ENCODE assay signal across 8 cellular contexts in genomic region chr3:119809249-119810017, GRCh38. TPM values are rescaled to one million over a fixed set of nuclear protein-coding genes. Genes with fewer than 3 reads are reported as not detected.
A peak's percentile ranks its signal among the peaks of the same experiment; 100 is the strongest.
DNase-seq lines count a peak whose midpoint lies in the region; ATAC-seq lines count a peak whose summit lies in the region.

No MANE protein-coding gene starts in this region.

- H2BK5ac ChIP-seq in mesendoderm (ENCODE audit: low read length), result no peak overlapping the region

- H3K9me3 Mint-ChIP-seq in T-helper 1 cell treated with Interleukin-12 subunit alpha and Interleukin-12 subunit beta and Interleukin-4 antibody, amounts not matched to agents 30 μg/mL and 1 μg/mL, for 36 hours, result no peaks in the 10 kb centered on the region
- H3K9me3 Mint-ChIP-seq in activated T-helper 1 cell treated with anti-CD3 and anti-CD28 coated beads, Interleukin-12 subunit alpha, Interleukin-12 subunit beta, Interleukin-2, Interleukin-4 antibody, amounts not matched to agents 30 ng/mL and 10 ng/mL and 1 ng/mL, durations not matched to agents 14 hours and 24 hours and 36 hours, result no peaks in the 10 kb centered on the region

- no peak overlapping the region for H3K4ac ChIP-seq in mesendoderm (ENCODE audit: low read depth, low read length)

- no peaks in the 10 kb centered on the region for H3K4me1 ChIP-seq in mesendoderm (ENCODE audit: control insufficient read depth, low read depth, low read length)

- H3K27ac Mint-ChIP-seq in T-helper 1 cell treated with Interleukin-12 subunit alpha and Interleukin-12 subunit beta and Interleukin-4 antibody, amounts not matched to agents 30 μg/mL and 1 μg/mL, for 36 hours, result no peak overlapping the region
- H3K27ac Mint-ChIP-seq in activated T-helper 1 cell treated with anti-CD3 and anti-CD28 coated beads, Interleukin-12 subunit alpha, Interleukin-12 subunit beta, Interleukin-2, Interleukin-4 antibody, amounts not matched to agents 30 ng/mL and 10 ng/mL and 1 ng/mL, durations not matched to agents 14 hours and 24 hours and 36 hours, result no peak overlapping the region

- no peak overlapping the region for H2BK120ac ChIP-seq in mesendoderm (ENCODE audit: low read depth, low read length)

- no peak overlapping the region for H3K23ac ChIP-seq in mesendoderm (ENCODE audit: low read length)

- peak overlapping the region; percentile 13 for H3K9ac ChIP-seq in mesendoderm (ENCODE audit: low read length)

- H3K27me3 Mint-ChIP-seq in T-helper 1 cell treated with Interleukin-12 subunit alpha and Interleukin-12 subunit beta and Interleukin-4 antibody, amounts not matched to agents 30 μg/mL and 1 μg/mL, for 36 hours (ENCODE audit: low read depth), result peaks cover 17% of the 10 kb centered on the region
- H3K27me3 Mint-ChIP-seq in activated T-helper 1 cell treated with anti-CD3 and anti-CD28 coated beads, Interleukin-12 subunit alpha, Interleukin-12 subunit beta, Interleukin-2, Interleukin-4 antibody, amounts not matched to agents 30 ng/mL and 10 ng/mL and 1 ng/mL, durations not matched to agents 14 hours and 24 hours and 36 hours (ENCODE audit: insufficient read depth), result peaks cover 12% of the 10 kb centered on the region

- no peak overlapping the region for H4K8ac ChIP-seq in mesendoderm (ENCODE audit: low read depth, low read length)

- H2AK5ac ChIP-seq in mesendoderm (ENCODE audit: low read length), result no peak overlapping the region

- no peak overlapping the region for H3K18ac ChIP-seq in mesendoderm (ENCODE audit: low read length)

- intact Hi-C loops in activated T-helper 1 cell treated with anti-CD3 and anti-CD28 coated beads, Interleukin-12 subunit alpha, Interleukin-12 subunit beta, Interleukin-2, Interleukin-4 antibody, amounts not matched to agents 30 ng/mL and 10 ng/mL and 1 ng/mL, durations not matched to agents 14 hours and 24 hours and 36 hours (cut with micrococcal nuclease), result no loop called here

- H3K27ac ChIP-seq in mesendoderm (ENCODE audit: low read depth, low read length), result no peak overlapping the region

- no peaks in the 10 kb centered on the region for H3K36me3 Mint-ChIP-seq in T-helper 1 cell treated with Interleukin-12 subunit alpha and Interleukin-12 subunit beta and Interleukin-4 antibody, amounts not matched to agents 30 μg/mL and 1 μg/mL, for 36 hours (ENCODE audit: low read depth)
- no peaks in the 10 kb centered on the region for H3K36me3 Mint-ChIP-seq in activated T-helper 1 cell treated with anti-CD3 and anti-CD28 coated beads, Interleukin-12 subunit alpha, Interleukin-12 subunit beta, Interleukin-2, Interleukin-4 antibody, amounts not matched to agents 30 ng/mL and 10 ng/mL and 1 ng/mL, durations not matched to agents 14 hours and 24 hours and 36 hours (ENCODE audit: low read depth)

- no peak overlapping the region for H4K5ac ChIP-seq in mesendoderm (ENCODE audit: low read length)

- H3K36me3 ChIP-seq in mesendoderm (ENCODE audit: control insufficient read depth, insufficient read depth, low read length), result no peaks in the 10 kb centered on the region

- H3K4me3 ChIP-seq in mesendoderm (ENCODE audit: low read length), result no peak overlapping the region

- no peaks in the 10 kb centered on the region for H3K79me2 ChIP-seq in mesendoderm (ENCODE audit: control insufficient read depth, insufficient read depth, low read length)

- H3K4me1 Mint-ChIP-seq in T-helper 1 cell treated with Interleukin-12 subunit alpha and Interleukin-12 subunit beta and Interleukin-4 antibody, amounts not matched to agents 30 μg/mL and 1 μg/mL, for 36 hours (ENCODE audit: low read depth), result peaks cover 6% of the 10 kb centered on the region
- H3K4me1 Mint-ChIP-seq in activated T-helper 1 cell treated with anti-CD3 and anti-CD28 coated beads, Interleukin-12 subunit alpha, Interleukin-12 subunit beta, Interleukin-2, Interleukin-4 antibody, amounts not matched to agents 30 ng/mL and 10 ng/mL and 1 ng/mL, durations not matched to agents 14 hours and 24 hours and 36 hours (ENCODE audit: low read depth), result peaks cover 7% of the 10 kb centered on the region

- WGBS in mesendoderm (ENCODE audit: extremely low coverage, insufficient coverage, low lambda C conversion rate), result no CpG with 5 or more reads among the region's 31 CpGs

- H3K79me1 ChIP-seq in mesendoderm (ENCODE audit: low read length), result no peaks in the 10 kb centered on the region

- peak; percentile 29 for ATAC-seq in HG02798 (IDR thresholded peaks at IDR 0.05; ENCODE audit: poor library complexity, unreplicated experiment)

- no peaks in the 10 kb centered on the region for H3K27me3 ChIP-seq in mesendoderm (ENCODE audit: insufficient read depth, low read length, poor library complexity)

- H2BK15ac ChIP-seq in mesendoderm (replicated peaks; ENCODE audit: low read depth), result no peak overlapping the region

- H3K4me3 Mint-ChIP-seq in T-helper 1 cell treated with Interleukin-12 subunit alpha and Interleukin-12 subunit beta and Interleukin-4 antibody, amounts not matched to agents 30 μg/mL and 1 μg/mL, for 36 hours, result peak overlapping the region; percentile 77
- H3K4me3 Mint-ChIP-seq in activated T-helper 1 cell treated with anti-CD3 and anti-CD28 coated beads, Interleukin-12 subunit alpha, Interleukin-12 subunit beta, Interleukin-2, Interleukin-4 antibody, amounts not matched to agents 30 ng/mL and 10 ng/mL and 1 ng/mL, durations not matched to agents 14 hours and 24 hours and 36 hours, result peak overlapping the region; percentile 64

- DNase-seq in T-helper 1 cell (no peak), mesendoderm (no peak), GF-D8 (lab: John Stamatoyannopoulos, UW) (no peak), CD1c-positive myeloid dendritic cell (ENCODE audit: extremely low spot score) (no peak), NCI-H774 (lab: John Stamatoyannopoulos, UW) (no peak)
- no peak for DNase-seq in activated T-helper 1 cell treated with anti-CD3 and anti-CD28 coated beads, Interleukin-12 subunit alpha, Interleukin-12 subunit beta, Interleukin-2, Interleukin-4 antibody, amounts not matched to agents 30 ng/mL and 10 ng/mL and 1 ng/mL, durations not matched to agents 14 hours and 24 hours and 36 hours (ENCODE audit: low spot score)

- no peak overlapping the region for H3K4me2 ChIP-seq in mesendoderm (ENCODE audit: low read length)

- H3K56ac ChIP-seq in mesendoderm (ENCODE audit: low read length), result peak overlapping the region; percentile 15

RNA-seq across cellular contexts. Expression of gene NR1I2, which starts 27.5 kb away (rescaled TPM):
- 0.13 TPM in 1 of 2 replicates, not detected in the other for total RNA-seq in activated T-helper 1 cell treated with anti-CD3 and anti-CD28 coated beads, Interleukin-12 subunit alpha, Interleukin-12 subunit beta, Interleukin-2, Interleukin-4 antibody, amounts not matched to agents 30 ng/mL and 10 ng/mL and 1 ng/mL, durations not matched to agents 14 hours and 24 hours and 36 hours
- polyA plus RNA-seq in mesendoderm (2013, experiment 1 of 2), result 0.21 TPM
- 0.24 TPM for polyA plus RNA-seq in mesendoderm (2013, experiment 2 of 2)
